In genomic region chr1:31503581-31503980, GRCh38 we compare ENCODE assay signal across 17 cellular contexts.
"Had no signal": no experiment of that assay in that cellular context is flagged by ENCODE, and none has a peak within 500 bp of the region (broad histone marks: within the 10 kb centered on the region; RNA-seq: fewer than 3 reads in every experiment).

No MANE protein-coding gene starts in this region.

- H3K4me1 ChIP-seq: left ventricle myocardium inferior, tibial nerve, vagina had no signal

- H3K36me3 ChIP-seq: left ventricle myocardium inferior, neutrophil, tibial nerve, vagina had no signal

- H3K4me3 ChIP-seq: left ventricle myocardium inferior, mucosa of descending colon, tibial nerve, vagina had no signal

- H3K27me3 ChIP-seq: vagina had no signal

- DNase-seq: activated CD4-positive, alpha-beta T cell treated with anti-CD3 and anti-CD28 coated beads, Interleukin-2, amount 10 ng/mL, durations not matched to agents 7 days and 5 days; activated naive CD4-positive, alpha-beta T cell; activated naive CD8-positive, alpha-beta T cell treated with anti-CD3 and anti-CD28 coated beads, Interleukin-2, amount 50 U/mL, for 24 hours; aorta; effector memory CD4-positive, alpha-beta T cell; left ventricle myocardium inferior; naive thymus-derived CD4-positive, alpha-beta T cell; posterior cingulate gyrus; stimulated activated CD4-positive, alpha-beta T cell treated with anti-CD3 and anti-CD28 coated beads, Interleukin-2, amount 100 ng/mL, for 48 hours; stimulated activated naive B cell treated with anti-CD40 and anti-IgM and Interleukin-4, amounts not matched to agents 10 μg/mL and 1 μg/mL and 100 μg/mL, for 72 hours; substantia nigra; T-helper 2 cell had no signal

- H3K27ac ChIP-seq: epithelial cell of prostate, left ventricle myocardium inferior, neutrophil, tibial nerve, vagina had no signal

- H3K9me3 ChIP-seq: left ventricle myocardium inferior, mucosa of descending colon, neutrophil, tibial nerve, vagina had no signal

- ATAC-seq: activated naive CD8-positive, alpha-beta T cell treated with anti-CD3 and anti-CD28 coated beads, Interleukin-2, amount 50 U/mL, for 24 hours; naive thymus-derived CD4-positive, alpha-beta T cell; stimulated activated naive B cell treated with anti-CD40 and anti-IgM and Interleukin-4, amounts not matched to agents 10 μg/mL and 1 μg/mL and 100 μg/mL, for 72 hours had no signal
